ENCODE assay signal across 1 cellular context in the genomic region with DNA sequence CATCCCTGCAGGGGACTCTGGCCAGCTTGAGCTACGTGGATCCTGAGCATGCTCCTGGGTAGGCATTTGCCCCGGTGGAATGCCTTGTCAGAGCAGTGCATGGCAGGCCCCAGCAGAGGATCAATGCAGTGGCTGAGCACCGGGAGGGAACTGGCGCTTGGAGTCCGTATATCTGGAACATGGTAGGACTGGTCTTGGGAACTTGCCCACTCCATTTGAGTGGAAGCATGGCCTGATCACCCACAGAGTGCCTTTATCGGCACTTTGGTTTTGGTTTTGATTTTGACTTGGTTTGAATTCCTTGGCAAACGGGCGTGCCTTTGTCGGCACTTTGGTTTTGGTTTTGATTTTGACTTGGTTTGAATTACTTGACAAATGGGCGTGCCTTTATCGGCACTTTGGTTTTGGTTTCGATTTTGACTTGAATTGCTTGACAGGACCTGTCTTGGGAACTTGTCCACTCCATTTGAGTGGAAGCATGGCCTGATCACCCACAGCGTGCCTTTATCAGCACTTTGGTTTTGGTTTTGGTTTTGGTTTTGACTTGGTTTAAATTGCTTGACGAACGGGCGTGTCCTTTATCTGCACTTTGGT.
TF ChIP-seq lines count a peak whose summit lies in the region.

No MANE protein-coding gene starts in this region.

TF ChIP-seq in HepG2, 621 proteins besides CTCF, POLR2A, EP300 and RAD21:
- TF ChIP-seq THAP9 (CRISPR knock-in tag; IDR thresholded peaks at IDR 0.05; ENCODE audit: borderline replicate concordance) (peak; percentile 23; the same call in 1 of the 2 replicates), MXI1 (IDR thresholded peaks at IDR 0.05; ENCODE audit: borderline replicate concordance, low read depth, low read length) (peak; percentile 56; the same call in 2 of the 3 replicates), ZFY (CRISPR knock-in tag; IDR thresholded peaks at IDR 0.05) (peak; percentile 48), MXD4 (CRISPR knock-in tag; IDR thresholded peaks at IDR 0.05) (peak; percentile 31; the same call in 1 of the 2 replicates), PHF8 (CRISPR knock-in tag; IDR thresholded peaks at IDR 0.05) (peak; percentile 44; the same call in 1 of the 2 replicates), IRF2 (CRISPR knock-in tag; IDR thresholded peaks at IDR 0.05) (peak; percentile 99), KMT2A (CRISPR knock-in tag; IDR thresholded peaks at IDR 0.05) (peak; percentile 60; the same call in 1 of the 2 replicates), ZNF670 (CRISPR knock-in tag; IDR thresholded peaks at IDR 0.05; ENCODE audit: borderline replicate concordance) (0 out of 2 replicates have a peak, but pooled peaks have one; percentile 58), KAT8 (CRISPR knock-in tag; IDR thresholded peaks at IDR 0.05) (0 out of 2 replicates have a peak, but pooled peaks have one; percentile 8), KMT2B (CRISPR knock-in tag; IDR thresholded peaks at IDR 0.05) (peak; percentile 74; the same call in 1 of the 2 replicates), SAP130 (CRISPR knock-in tag; IDR thresholded peaks at IDR 0.05; ENCODE audit: low read depth) (peak; percentile 67), ZNF644 (CRISPR knock-in tag; IDR thresholded peaks at IDR 0.05; ENCODE audit: low read depth) (peak; percentile 57; the same call in 1 of the 2 replicates), ZNF44 (CRISPR knock-in tag; IDR thresholded peaks at IDR 0.05) (0 out of 2 replicates have a peak, but pooled peaks have one; percentile 45), ZFX (CRISPR knock-in tag; IDR thresholded peaks at IDR 0.05; ENCODE audit: low read depth) (0 out of 2 replicates have a peak, but pooled peaks have one; percentile 44), FOXC1 (CRISPR knock-in tag; IDR thresholded peaks at IDR 0.05; ENCODE audit: borderline replicate concordance) (0 out of 2 replicates have a peak, but pooled peaks have one; percentile 45), GATAD1 (CRISPR knock-in tag; IDR thresholded peaks at IDR 0.05) (peak; percentile 23; the same call in 1 of the 2 replicates), HDAC1 (CRISPR knock-in tag; IDR thresholded peaks at IDR 0.05) (peak; percentile 62)
- TF ChIP-seq, protein P1, sequence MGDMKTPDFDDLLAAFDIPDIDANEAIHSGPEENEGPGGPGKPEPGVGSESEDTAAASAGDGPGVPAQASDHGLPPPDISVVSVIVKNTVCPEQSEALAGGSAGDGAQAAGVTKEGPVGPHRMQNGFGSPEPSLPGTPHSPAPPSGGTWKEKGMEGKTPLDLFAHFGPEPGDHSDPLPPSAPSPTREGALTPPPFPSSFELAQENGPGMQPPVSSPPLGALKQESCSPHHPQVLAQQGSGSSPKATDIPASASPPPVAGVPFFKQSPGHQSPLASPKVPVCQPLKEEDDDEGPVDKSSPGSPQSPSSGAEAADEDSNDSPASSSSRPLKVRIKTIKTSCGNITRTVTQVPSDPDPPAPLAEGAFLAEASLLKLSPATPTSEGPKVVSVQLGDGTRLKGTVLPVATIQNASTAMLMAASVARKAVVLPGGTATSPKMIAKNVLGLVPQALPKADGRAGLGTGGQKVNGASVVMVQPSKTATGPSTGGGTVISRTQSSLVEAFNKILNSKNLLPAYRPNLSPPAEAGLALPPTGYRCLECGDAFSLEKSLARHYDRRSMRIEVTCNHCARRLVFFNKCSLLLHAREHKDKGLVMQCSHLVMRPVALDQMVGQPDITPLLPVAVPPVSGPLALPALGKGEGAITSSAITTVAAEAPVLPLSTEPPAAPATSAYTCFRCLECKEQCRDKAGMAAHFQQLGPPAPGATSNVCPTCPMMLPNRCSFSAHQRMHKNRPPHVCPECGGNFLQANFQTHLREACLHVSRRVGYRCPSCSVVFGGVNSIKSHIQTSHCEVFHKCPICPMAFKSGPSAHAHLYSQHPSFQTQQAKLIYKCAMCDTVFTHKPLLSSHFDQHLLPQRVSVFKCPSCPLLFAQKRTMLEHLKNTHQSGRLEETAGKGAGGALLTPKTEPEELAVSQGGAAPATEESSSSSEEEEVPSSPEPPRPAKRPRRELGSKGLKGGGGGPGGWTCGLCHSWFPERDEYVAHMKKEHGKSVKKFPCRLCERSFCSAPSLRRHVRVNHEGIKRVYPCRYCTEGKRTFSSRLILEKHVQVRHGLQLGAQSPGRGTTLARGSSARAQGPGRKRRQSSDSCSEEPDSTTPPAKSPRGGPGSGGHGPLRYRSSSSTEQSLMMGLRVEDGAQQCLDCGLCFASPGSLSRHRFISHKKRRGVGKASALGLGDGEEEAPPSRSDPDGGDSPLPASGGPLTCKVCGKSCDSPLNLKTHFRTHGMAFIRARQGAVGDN (CRISPR knock-in tag; IDR thresholded peaks at IDR 0.05) = peak; percentile 51
- TF ChIP-seq, protein P2, sequence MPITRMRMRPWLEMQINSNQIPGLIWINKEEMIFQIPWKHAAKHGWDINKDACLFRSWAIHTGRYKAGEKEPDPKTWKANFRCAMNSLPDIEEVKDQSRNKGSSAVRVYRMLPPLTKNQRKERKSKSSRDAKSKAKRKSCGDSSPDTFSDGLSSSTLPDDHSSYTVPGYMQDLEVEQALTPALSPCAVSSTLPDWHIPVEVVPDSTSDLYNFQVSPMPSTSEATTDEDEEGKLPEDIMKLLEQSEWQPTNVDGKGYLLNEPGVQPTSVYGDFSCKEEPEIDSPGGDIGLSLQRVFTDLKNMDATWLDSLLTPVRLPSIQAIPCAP (CRISPR knock-in tag; IDR thresholded peaks at IDR 0.05; ENCODE audit: low read depth) = peak; percentile 96
- TF ChIP-seq, protein P3, sequence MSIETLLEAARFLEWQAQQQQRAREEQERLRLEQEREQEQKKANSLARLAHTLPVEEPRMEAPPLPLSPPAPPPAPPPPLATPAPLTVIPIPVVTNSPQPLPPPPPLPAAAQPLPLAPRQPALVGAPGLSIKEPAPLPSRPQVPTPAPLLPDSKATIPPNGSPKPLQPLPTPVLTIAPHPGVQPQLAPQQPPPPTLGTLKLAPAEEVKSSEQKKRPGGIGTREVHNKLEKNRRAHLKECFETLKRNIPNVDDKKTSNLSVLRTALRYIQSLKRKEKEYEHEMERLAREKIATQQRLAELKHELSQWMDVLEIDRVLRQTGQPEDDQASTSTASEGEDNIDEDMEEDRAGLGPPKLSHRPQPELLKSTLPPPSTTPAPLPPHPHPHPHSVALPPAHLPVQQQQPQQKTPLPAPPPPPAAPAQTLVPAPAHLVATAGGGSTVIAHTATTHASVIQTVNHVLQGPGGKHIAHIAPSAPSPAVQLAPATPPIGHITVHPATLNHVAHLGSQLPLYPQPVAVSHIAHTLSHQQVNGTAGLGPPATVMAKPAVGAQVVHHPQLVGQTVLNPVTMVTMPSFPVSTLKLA (IDR thresholded peaks at IDR 0.05) = peak; percentile 59
- TF ChIP-seq, protein P4, sequence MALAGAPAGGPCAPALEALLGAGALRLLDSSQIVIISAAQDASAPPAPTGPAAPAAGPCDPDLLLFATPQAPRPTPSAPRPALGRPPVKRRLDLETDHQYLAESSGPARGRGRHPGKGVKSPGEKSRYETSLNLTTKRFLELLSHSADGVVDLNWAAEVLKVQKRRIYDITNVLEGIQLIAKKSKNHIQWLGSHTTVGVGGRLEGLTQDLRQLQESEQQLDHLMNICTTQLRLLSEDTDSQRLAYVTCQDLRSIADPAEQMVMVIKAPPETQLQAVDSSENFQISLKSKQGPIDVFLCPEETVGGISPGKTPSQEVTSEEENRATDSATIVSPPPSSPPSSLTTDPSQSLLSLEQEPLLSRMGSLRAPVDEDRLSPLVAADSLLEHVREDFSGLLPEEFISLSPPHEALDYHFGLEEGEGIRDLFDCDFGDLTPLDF (CRISPR knock-in tag; IDR thresholded peaks at IDR 0.05) = 0 out of 2 replicates have a peak, but pooled peaks have one; percentile 16
